Comparison of ENCODE assay signal across 1 cellular context in genomic region chr3:155052470-155052869, GRCh38.
TF ChIP-seq lines count a peak whose summit lies in the region.

No MANE protein-coding gene starts in this region.

TF ChIP-seq in K562, 482 proteins besides CTCF, POLR2A, EP300 and RAD21 (continued from another document):
- no peak for TF ChIP-seq CREB3L1 (IDR thresholded peaks at IDR 0.05; ENCODE audit: borderline replicate concordance, low read depth)
